In the genomic region with DNA sequence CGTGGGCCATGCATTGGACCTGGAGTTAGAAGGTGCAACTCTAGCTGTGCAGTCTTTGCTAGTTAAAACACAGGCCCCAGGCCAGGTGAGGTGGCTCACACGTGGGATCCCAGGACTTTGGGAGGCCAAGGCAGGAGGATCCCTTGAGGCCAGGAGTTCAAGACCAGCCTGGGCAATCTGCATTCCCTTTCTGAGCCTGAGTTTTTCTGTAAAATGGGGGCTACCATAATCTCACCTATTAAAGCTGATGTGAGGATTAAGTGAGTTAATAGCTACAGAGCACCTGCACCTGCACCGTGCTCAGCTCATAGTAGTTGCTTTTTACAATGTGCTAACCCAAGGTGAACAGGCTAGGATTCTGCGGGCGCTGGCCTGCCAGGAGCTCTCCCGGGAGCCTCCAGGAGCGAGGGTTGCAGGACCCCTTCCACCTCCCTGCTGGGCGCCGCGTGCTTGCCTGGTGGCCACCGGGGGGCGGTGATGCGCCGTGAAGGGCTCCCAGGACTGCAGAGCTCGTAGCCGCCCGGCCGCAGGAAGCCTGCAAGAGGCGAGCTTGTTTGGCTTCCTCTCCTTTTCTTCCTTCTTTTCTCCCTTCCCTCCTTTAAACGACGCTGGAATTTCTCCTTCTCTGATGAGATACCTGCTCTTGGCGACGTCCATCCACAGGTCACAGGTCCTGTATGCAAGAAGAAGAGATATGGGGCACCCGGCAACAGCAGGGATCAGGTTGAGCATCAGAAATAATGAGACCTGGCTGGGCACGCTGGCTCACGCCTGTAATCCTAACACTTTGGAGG, we compare ENCODE assay signal across 1 cellular context.
A peak's percentile ranks its signal among the peaks of the same experiment; 100 is the strongest.
TF ChIP-seq lines count a peak whose summit lies in the region.

No MANE protein-coding gene starts in this region.

TF ChIP-seq in H1, 55 proteins besides CTCF, POLR2A, EP300 and RAD21:
- TF ChIP-seq, protein P1, sequence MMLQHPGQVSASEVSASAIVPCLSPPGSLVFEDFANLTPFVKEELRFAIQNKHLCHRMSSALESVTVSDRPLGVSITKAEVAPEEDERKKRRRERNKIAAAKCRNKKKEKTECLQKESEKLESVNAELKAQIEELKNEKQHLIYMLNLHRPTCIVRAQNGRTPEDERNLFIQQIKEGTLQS (IDR thresholded peaks at IDR 0.05; ENCODE audit: insufficient read depth, low read depth, low read length) = no peak
- TF ChIP-seq KDM1A (IDR thresholded peaks at IDR 0.05; ENCODE audit: borderline replicate concordance, low read length) (no peak), NRF1 (IDR thresholded peaks at IDR 0.05; ENCODE audit: low read depth, low read length) (no peak), RNF2 (IDR thresholded peaks at IDR 0.05; ENCODE audit: borderline replicate concordance, low read depth, low read length, missing control alignments, poor library complexity, severe bottlenecking) (no peak), RXRA (IDR thresholded peaks at IDR 0.05; ENCODE audit: insufficient read depth, low read depth, low read length) (no peak), JUN (IDR thresholded peaks at IDR 0.05; ENCODE audit: low read depth, low read length) (no peak), CBX5 (IDR thresholded peaks at IDR 0.05; ENCODE audit: low read depth, low read length) (no peak), SP2 (IDR thresholded peaks at IDR 0.05; ENCODE audit: low read length) (no peak), SAP30 (IDR thresholded peaks at IDR 0.05; ENCODE audit: insufficient read depth, insufficient replicate concordance, low read length) (no peak), CHD2 (IDR thresholded peaks at IDR 0.05; ENCODE audit: low read length) (no peak), KDM5A (IDR thresholded peaks at IDR 0.05; ENCODE audit: low read length) (no peak), GABPA (IDR thresholded peaks at IDR 0.05; ENCODE audit: borderline replicate concordance, insufficient read depth, low read length) (no peak), SIN3A (conservative IDR thresholded peaks at IDR 0.05 in 1 of 2, IDR thresholded peaks at IDR 0.05 in 1 of 2; ENCODE audit: low read depth in 1 of 2, low read length in 2 of 2) (0 out of 4 replicates have a peak, but pooled peaks of 1 of the 2 experiments have one; percentile 50), ZNF274 (IDR thresholded peaks at IDR 0.05; ENCODE audit: borderline replicate concordance, extremely low read depth, low read length) (no peak), TBP (IDR thresholded peaks at IDR 0.05; ENCODE audit: low read depth, low read length) (no peak), PHF8 (conservative IDR thresholded peaks at IDR 0.05; ENCODE audit: low read depth, low read length) (no peak), HDAC2 (IDR thresholded peaks at IDR 0.05; ENCODE audit: borderline replicate concordance in 1 of 2, low read depth in 2 of 2, low read length in 2 of 2) (no peak), HDAC6 (IDR thresholded peaks at IDR 0.05; ENCODE audit: low read depth, low read length) (no peak), ASH2L (IDR thresholded peaks at IDR 0.05; ENCODE audit: low read length) (no peak), TEAD4 (IDR thresholded peaks at IDR 0.05; ENCODE audit: low read depth, low read length) (no peak), TCF12 (IDR thresholded peaks at IDR 0.05; ENCODE audit: low read depth, low read length) (no peak), SP4 (IDR thresholded peaks at IDR 0.05; ENCODE audit: low read length) (0 out of 2 replicates have a peak, but pooled peaks have one; percentile 75), CTBP2 (IDR thresholded peaks at IDR 0.05; ENCODE audit: borderline replicate concordance, insufficient read depth, insufficient read length, low read length) (peak; percentile 48), NANOG (IDR thresholded peaks at IDR 0.05; ENCODE audit: insufficient read depth, low read depth, low read length, poor library complexity, severe bottlenecking) (no peak), POU5F1 (IDR thresholded peaks at IDR 0.05; ENCODE audit: low read depth, low read length) (no peak)
- TF ChIP-seq, protein P2, sequence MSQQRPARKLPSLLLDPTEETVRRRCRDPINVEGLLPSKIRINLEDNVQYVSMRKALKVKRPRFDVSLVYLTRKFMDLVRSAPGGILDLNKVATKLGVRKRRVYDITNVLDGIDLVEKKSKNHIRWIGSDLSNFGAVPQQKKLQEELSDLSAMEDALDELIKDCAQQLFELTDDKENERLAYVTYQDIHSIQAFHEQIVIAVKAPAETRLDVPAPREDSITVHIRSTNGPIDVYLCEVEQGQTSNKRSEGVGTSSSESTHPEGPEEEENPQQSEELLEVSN (IDR thresholded peaks at IDR 0.05) = peak; percentile 77; the same call in 1 of the 2 replicates
- TF ChIP-seq, protein P3, sequence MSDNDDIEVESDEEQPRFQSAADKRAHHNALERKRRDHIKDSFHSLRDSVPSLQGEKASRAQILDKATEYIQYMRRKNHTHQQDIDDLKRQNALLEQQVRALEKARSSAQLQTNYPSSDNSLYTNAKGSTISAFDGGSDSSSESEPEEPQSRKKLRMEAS (IDR thresholded peaks at IDR 0.05) = peak; percentile 95
- TF ChIP-seq, protein P4, sequence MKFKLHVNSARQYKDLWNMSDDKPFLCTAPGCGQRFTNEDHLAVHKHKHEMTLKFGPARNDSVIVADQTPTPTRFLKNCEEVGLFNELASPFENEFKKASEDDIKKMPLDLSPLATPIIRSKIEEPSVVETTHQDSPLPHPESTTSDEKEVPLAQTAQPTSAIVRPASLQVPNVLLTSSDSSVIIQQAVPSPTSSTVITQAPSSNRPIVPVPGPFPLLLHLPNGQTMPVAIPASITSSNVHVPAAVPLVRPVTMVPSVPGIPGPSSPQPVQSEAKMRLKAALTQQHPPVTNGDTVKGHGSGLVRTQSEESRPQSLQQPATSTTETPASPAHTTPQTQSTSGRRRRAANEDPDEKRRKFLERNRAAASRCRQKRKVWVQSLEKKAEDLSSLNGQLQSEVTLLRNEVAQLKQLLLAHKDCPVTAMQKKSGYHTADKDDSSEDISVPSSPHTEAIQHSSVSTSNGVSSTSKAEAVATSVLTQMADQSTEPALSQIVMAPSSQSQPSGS (IDR thresholded peaks at IDR 0.05; ENCODE audit: low read length) = no peak
TF ChIP-seq in H1: peak in this region for 5.
